ENCODE assay signal across 13 cellular contexts in the genomic region with DNA sequence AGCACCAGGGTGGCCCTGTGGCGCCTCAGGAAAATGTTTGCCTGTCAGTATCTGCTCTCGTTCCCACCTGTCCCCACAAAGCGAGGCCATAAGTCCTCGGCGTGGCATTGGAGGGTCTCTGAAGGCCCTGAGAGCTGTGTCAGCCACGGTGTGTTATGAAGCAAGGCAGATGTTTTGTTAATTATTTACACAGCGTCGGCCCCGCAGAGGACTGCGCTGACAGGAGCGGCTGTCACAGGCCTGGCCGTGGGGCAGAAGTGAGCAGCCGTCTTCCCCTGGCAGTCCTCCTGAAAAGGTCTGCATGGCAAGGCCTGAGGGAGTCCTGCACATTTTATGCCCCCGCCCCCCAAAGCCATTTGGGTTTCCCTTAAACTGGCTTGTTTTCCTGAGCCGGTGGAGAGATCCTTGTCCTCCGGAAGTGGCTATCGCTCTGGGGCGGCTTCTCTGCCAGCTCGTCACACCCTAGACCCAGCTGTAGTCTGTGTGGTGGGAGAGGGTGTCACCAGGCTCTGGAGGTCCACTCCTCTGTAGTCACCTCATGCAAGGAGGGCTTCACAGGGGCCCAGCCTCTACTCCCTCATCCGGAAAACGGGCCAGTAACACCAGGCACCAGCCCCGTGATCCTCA. TPM values are rescaled to one million over a fixed set of nuclear protein-coding genes. Genes with fewer than 3 reads are reported as not detected.
A peak's percentile ranks its signal among the peaks of the same experiment; 100 is the strongest.
DNase-seq lines count a peak whose midpoint lies in the region; ATAC-seq, FAIRE-seq and TF ChIP-seq lines count a peak whose summit lies in the region.
"Had no signal": no experiment of that assay in that cellular context is flagged by ENCODE, and none has a peak within 500 bp of the region (broad histone marks: within the 10 kb centered on the region; RNA-seq: fewer than 3 reads in every experiment).

No MANE protein-coding gene starts in this region.

- no peak for FAIRE-seq in H1 (lab: Jason Lieb, UNC)
- FAIRE-seq: urothelium cell line had no signal

- H4K5ac ChIP-seq in H1 (ENCODE audit: insufficient read length, low read depth, low read length): no peak overlapping the region

- peaks cover 9 to 14% (median 11%) of the 10 kb centered on the region in 4 experiments; a peak in 6 of 7 replicates for H3K4me1 ChIP-seq in H1 (replicated peaks in 1 of 4; ENCODE audit: control insufficient read depth in 3 of 4, insufficient read depth in 4 of 4, low read length in 3 of 4)
- peaks cover 27% of the 10 kb centered on the region for H3K4me1 ChIP-seq in neural progenitor cell
- H3K4me1 ChIP-seq in PC-3 (ENCODE audit: insufficient read depth, low read length): peaks cover 42% of the 10 kb centered on the region

- H3K9me3 Mint-ChIP-seq in neural progenitor cell: no peaks in the 10 kb centered on the region
- H3K9me3 Mint-ChIP-seq: mesothelial cell of epicardium had no signal

- H2AK5ac ChIP-seq in H1 (ENCODE audit: low read depth, low read length): 0 out of 2 replicates have a peak overlapping the region, but pooled peaks have one; percentile 86

- H3K4me1 Mint-ChIP-seq in neural progenitor cell: peaks cover 69% of the 10 kb centered on the region

- 0 out of 2 replicates have a peak overlapping the region, but pooled peaks have one; percentile 75 for H2BK12ac ChIP-seq in H1 (ENCODE audit: low read depth, low read length)

- H2BK20ac ChIP-seq in H1 (ENCODE audit: low read length): no peak overlapping the region

- TF ChIP-seq POLR2A in H1 (IDR thresholded peaks at IDR 0.05; ENCODE audit: control extremely low read depth in 1 of 2, low read depth in 2 of 2, low read length in 2 of 2): no peak

- peak overlapping the region; percentile 60; the same call in 1 of the 2 replicates for H3K18ac ChIP-seq in H1 (ENCODE audit: extremely low read depth, low read length)

- no peaks in the 10 kb centered on the region for H3K36me3 Mint-ChIP-seq in neural progenitor cell
- H3K36me3 Mint-ChIP-seq: mesothelial cell of epicardium had no signal

- WGBS in H1 (ENCODE audit: extremely low coverage in 1 of 2, insufficient coverage in 1 of 2, insufficient read length in 1 of 2, insufficient replicate concordance in 2 of 2, low coverage in 1 of 2, low lambda C conversion rate in 2 of 2, missing lambda C conversion rate in 1 of 2), 2 experiments: 87% methylated on average over 22 of the region's 22 CpGs; no CpG with 5 or more reads in 1 of the 2 experiments

- H3K4me2 ChIP-seq in H1 (ENCODE audit: insufficient read depth in 1 of 2, low read depth in 2 of 2, low read length in 2 of 2) (no peak overlapping the region), neural progenitor cell (no peak overlapping the region), PC-3 (ENCODE audit: low read length) (no peak overlapping the region)

- H3K9ac ChIP-seq in H1 (replicated peaks in 1 of 4; ENCODE audit: extremely low read depth in 1 of 4, low read depth in 3 of 4, low read length in 3 of 4) (no peak overlapping the region), neural progenitor cell (peak overlapping the region; percentile 12), PC-3 (ENCODE audit: low read length) (no peak overlapping the region)

- H3K23me2 ChIP-seq in H1 (ENCODE audit: low read depth, low read length): peaks cover 2% of the 10 kb centered on the region; the same call in 1 of the 2 replicates

- no peak overlapping the region for H2BK120ac ChIP-seq in H1 (replicated peaks; ENCODE audit: low read depth, low read length)

- H3K36me3 ChIP-seq in H1 (ENCODE audit: control insufficient read depth in 2 of 4, insufficient read depth in 4 of 4, low read length in 3 of 4): no peaks in the 10 kb centered on the region
- no peaks in the 10 kb centered on the region for H3K36me3 ChIP-seq in neural progenitor cell
- H3K36me3 ChIP-seq in PC-3 (ENCODE audit: low read depth, low read length): peaks cover 2% of the 10 kb centered on the region; the same call in 1 of the 2 replicates

- H3K4me3 ChIP-seq in AG04450 (ENCODE audit: low read depth, low read length) (0 out of 2 replicates have a peak overlapping the region, but pooled peaks have one; percentile 2), H1 (ENCODE audit: extremely low read depth in 1 of 4, insufficient read depth in 2 of 4, low read depth in 3 of 4, low read length in 4 of 4) (no peak overlapping the region), neural progenitor cell (no peak overlapping the region), PC-3 (ENCODE audit: low read length) (no peak overlapping the region)

- no peak overlapping the region for H3K56ac ChIP-seq in H1 (replicated peaks; ENCODE audit: insufficient read length, low read depth, low read length)

- no peak overlapping the region for H3K4me3 Mint-ChIP-seq in neural progenitor cell
- H3K4me3 Mint-ChIP-seq: mesothelial cell of epicardium had no signal

- ATAC-seq in HG03342 (IDR thresholded peaks at IDR 0.05; ENCODE audit: unreplicated experiment) (peak; percentile 36), PC-3 (no peak), esophagus mucosa (no peak)

- CTCF ChIA-PET in AG04450 (lab: Charles Lee): no interaction called here
- CTCF ChIA-PET in H1 (lab: Charles Lee; ENCODE audit: partially characterized antibody): interaction anchor here (1.4 kb wide), 1 partner anchor 47 kb away, joined by 3 read pairs; no protein-coding TSS in a partner anchor
- CTCF ChIA-PET in PC-3 (lab: Charles Lee): no interaction called here

- H4K20me1 ChIP-seq in H1 (replicated peaks in 1 of 2; ENCODE audit: control insufficient read depth in 1 of 2, insufficient read depth in 2 of 2, low read length in 2 of 2) (peaks cover 2 to 5% of the 10 kb centered on the region in 2 experiments), neural progenitor cell (ENCODE audit: low read depth) (peaks cover 59% of the 10 kb centered on the region), PC-3 (ENCODE audit: low read length) (peaks cover 29% of the 10 kb centered on the region)

- H4K8ac ChIP-seq in H1 (ENCODE audit: extremely low read depth, insufficient read depth, low read length): no peak overlapping the region

- H2BK15ac ChIP-seq in H1 (ENCODE audit: low read length): no peak overlapping the region

- no peak for TF ChIP-seq CTCF in AG04450 (IDR thresholded peaks at IDR 0.05; ENCODE audit: low read depth, low read length)
- no peak for TF ChIP-seq CTCF in H1 (IDR thresholded peaks at IDR 0.05; ENCODE audit: control extremely low read depth in 1 of 3, insufficient read depth in 1 of 3, low read depth in 1 of 3, low read length in 3 of 3)
- no peak for TF ChIP-seq CTCF in neural progenitor cell (IDR thresholded peaks at IDR 0.05)
- no peak for TF ChIP-seq CTCF in PC-3 (conservative IDR thresholded peaks at IDR 0.05; ENCODE audit: low read depth, low read length)

- no peak for TF ChIP-seq EP300 in H1 (IDR thresholded peaks at IDR 0.05; ENCODE audit: borderline replicate concordance in 1 of 2, low read depth in 2 of 2, low read length in 2 of 2)

- intact Hi-C loops in PC-3 (cut with micrococcal nuclease): no loop called here

- H3F3A ChIP-seq in neural progenitor cell (ENCODE audit: low read depth): peaks cover 26% of the 10 kb centered on the region
- peaks cover 5% of the 10 kb centered on the region for H3F3A ChIP-seq in PC-3 (ENCODE audit: low read length, unreplicated experiment)

- no peak overlapping the region for H4K91ac ChIP-seq in H1 (replicated peaks; ENCODE audit: insufficient read length, low read length)

- peaks cover 14% of the 10 kb centered on the region for H3K79me1 ChIP-seq in H1 (ENCODE audit: low read depth, low read length)

- DNase-seq in AG04450 (ENCODE audit: low read depth, low spot score): no peak
- no peak for DNase-seq in H1 (ENCODE audit: low read depth in 1 of 2, low spot score in 2 of 2)
- no peak for DNase-seq in neural progenitor cell (ENCODE audit: low spot score)
- DNase-seq in PC-3: no peak
- DNase-seq in cortex of kidney (lab: John Stamatoyannopoulos, UW): no peak
- no peak for DNase-seq in activated naive CD4-positive, alpha-beta T cell treated with anti-CD3 and anti-CD28 coated beads, Interleukin-2, amount 50 U/mL, for 16 hours
- DNase-seq: amygdala, KBM-7, NCI-H510A treated with DMSO at 0.1 percent for 48 hours had no signal

- POLR2A ChIA-PET in AG04450 (lab: Yijun Ruan, JAX) (interaction anchor here (0.6 kb wide), 1 partner anchor 311 kb away, joined by 3 read pairs; no protein-coding TSS in a partner anchor), H1 (lab: Charles Lee; ENCODE audit: partially characterized antibody) (interaction anchor here (0.5 kb wide), 1 partner anchor 282 kb away, joined by 3 read pairs; no protein-coding TSS in a partner anchor), PC-3 (lab: Charles Lee; ENCODE audit: unreplicated experiment) (no interaction called here)

- H3K79me2 ChIP-seq in H1 (ENCODE audit: control insufficient read depth in 1 of 2, insufficient read depth in 2 of 2, low read length in 2 of 2) (peaks cover 0 to 20% of the 10 kb centered on the region in 2 experiments; a peak in 2 of 4 replicates), neural progenitor cell (ENCODE audit: low read depth) (peaks cover 42% of the 10 kb centered on the region), PC-3 (ENCODE audit: low read length) (peaks cover 95% of the 10 kb centered on the region)

- H3K27me3 ChIP-seq in AG04450 (ENCODE audit: control insufficient read depth, insufficient read depth, low read length) (no peaks in the 10 kb centered on the region), H1 (replicated peaks in 1 of 4; ENCODE audit: control insufficient read depth in 3 of 4, extremely low read depth in 1 of 4, insufficient read depth in 3 of 4, low read length in 3 of 4) (no peaks in the 10 kb centered on the region; a peak in 1 of 7 replicates), neural progenitor cell (no peaks in the 10 kb centered on the region), PC-3 (ENCODE audit: low read length) (no peaks in the 10 kb centered on the region)

- H2AFZ ChIP-seq in H1 (ENCODE audit: low read length) (no peak overlapping the region), neural progenitor cell (replicated peaks) (no peak overlapping the region), PC-3 (ENCODE audit: low read length) (no peak overlapping the region)

- H3K27ac Mint-ChIP-seq in neural progenitor cell: no peak overlapping the region

- TF ChIP-seq RAD21 in H1 (IDR thresholded peaks at IDR 0.05 in 1 of 2, conservative IDR thresholded peaks at IDR 0.05 in 1 of 2; ENCODE audit: low read depth in 2 of 2, low read length in 2 of 2): no peak

- H3K9me3 ChIP-seq in AG04450 (ENCODE audit: control insufficient read depth, insufficient read depth, low read length) (no peaks in the 10 kb centered on the region), H1 (ENCODE audit: insufficient read depth in 2 of 2, low read depth in 1 of 2, low read length in 1 of 2) (no peaks in the 10 kb centered on the region), neural progenitor cell (ENCODE audit: low read depth) (no peaks in the 10 kb centered on the region), PC-3 (ENCODE audit: low read length) (no peaks in the 10 kb centered on the region)

- no peak overlapping the region for H3K23ac ChIP-seq in H1 (ENCODE audit: insufficient read length)

- H2BK5ac ChIP-seq in H1 (ENCODE audit: low read depth, low read length): no peak overlapping the region; the same call in 1 of the 2 replicates

- H3K27ac ChIP-seq in AG04450 (ENCODE audit: low read depth, low read length) (peak overlapping the region; percentile 52), H1 (ENCODE audit: low read depth, low read length) (no peak overlapping the region), neural progenitor cell (no peak overlapping the region), PC-3 (ENCODE audit: low read length) (no peak overlapping the region)

- no TSS peak for BruUV-seq in PC-3 (replicated peaks; lab: Mats Ljungman, UMichigan)

- no peaks in the 10 kb centered on the region for H3K9me2 ChIP-seq in PC-3 (replicated peaks; ENCODE audit: low read length)

- no peak overlapping the region for H3K14ac ChIP-seq in H1 (ENCODE audit: insufficient read length)

- H3K4ac ChIP-seq in H1 (replicated peaks; ENCODE audit: insufficient read length, low read depth, low read length): peak overlapping the region; percentile 44

- H3K27me3 Mint-ChIP-seq in neural progenitor cell (ENCODE audit: insufficient read depth, low read depth): no peaks in the 10 kb centered on the region

RNA-seq across cellular contexts. Expression of gene NEK6, which starts 6.2 kb away (rescaled TPM):
- polyA plus RNA-seq in AG04450 (2011; rRNA removed): 128 and 163 TPM in 2 replicates
- 189 and 242 TPM in 2 replicates for polyA minus RNA-seq in AG04450 (2011; rRNA and poly(A)+ RNA removed)
- total RNA-seq in H1 (2021; fragmentation: NEBNext Ultra II Directional; extraction: Animal tissue kit (Norgen Biotek cat#: 25700)): 16.6 and 19.7 TPM in 2 replicates
- 17.7 and 23.9 TPM in 2 replicates for polyA plus RNA-seq in H1 (2011; rRNA removed)
- 12.8 TPM for polyA plus RNA-seq in H1 (2011; cell fraction: cytosol; rRNA removed)
- polyA plus RNA-seq in H1 (2011; cell fraction: nucleus; rRNA removed): 19.1 TPM
- 8.7 to 13.7 TPM (median 12.4 TPM) in 4 replicates for polyA plus RNA-seq in H1 (2012, experiment 1 of 2)
- 6.3 TPM for polyA plus RNA-seq in H1 (2012, experiment 2 of 2)
- polyA plus RNA-seq in H1 (2013, experiment 1 of 2): 9.1 TPM
- polyA plus RNA-seq in H1 (2013, experiment 2 of 2): 9.1 TPM
- 21.8 and 31.4 TPM in 2 replicates for polyA minus RNA-seq in H1 (2011; rRNA and poly(A)+ RNA removed)
- 7.7 TPM for polyA minus RNA-seq in H1 (2011; cell fraction: cytosol; rRNA and poly(A)+ RNA removed)
- polyA minus RNA-seq in H1 (2011; cell fraction: nucleus; rRNA and poly(A)+ RNA removed): 18.9 TPM
- total RNA-seq in neural progenitor cell (ENCODE audit: low replicate concordance): 18.5 and 21.2 TPM in 2 replicates
- total RNA-seq in PC-3 (2014; rRNA removed): 21.1 and 22.1 TPM in 2 replicates
- total RNA-seq in esophagus mucosa: 11.0 TPM
